12 cellular contexts compared by ENCODE assay signal in genomic region chr7:98119257-98119918, GRCh38. TPM values are rescaled to one million over a fixed set of nuclear protein-coding genes. Genes with fewer than 3 reads are reported as not detected.
DNase-seq lines count a peak whose midpoint lies in the region; ATAC-seq and TF ChIP-seq lines count a peak whose summit lies in the region.
"Had no signal": no experiment of that assay in that cellular context is flagged by ENCODE, and none has a peak within 500 bp of the region (broad histone marks: within the 10 kb centered on the region; RNA-seq: fewer than 3 reads in every experiment).

No MANE protein-coding gene starts in this region.

- peaks cover 0 to 2% of the 10 kb centered on the region in 2 donors for H3K27me3 Mint-ChIP-seq in natural killer cell treated with Interleukin-12 subunit alpha and Interleukin-12 subunit beta and Interleukin-15 and Interleukin-18, amount 100 ng/mL, for 72 hours
- no peaks in the 10 kb centered on the region for H3K27me3 Mint-ChIP-seq in T-cell

- DNase-seq in AG04449 (ENCODE audit: low read depth, low spot score): peak; percentile 37
- DNase-seq in HT1080 (ENCODE audit: low read depth): peak; percentile 68
- DNase-seq in astrocyte of the spinal cord (ENCODE audit: low read depth, low spot score): peak; percentile 69
- DNase-seq in left lung: no peak
- DNase-seq in natural killer cell treated with Interleukin-12 subunit alpha and Interleukin-12 subunit beta and Interleukin-15 and Interleukin-18, amount 100 ng/mL, for 72 hours (ENCODE audit: low spot score): no peak
- DNase-seq in activated CD4-positive, alpha-beta T cell treated with anti-CD3 and anti-CD28 coated beads, Interleukin-2, amount 50 U/mL, for 48 hours: no peak
- no peak for DNase-seq in SK-N-DZ (ENCODE audit: low spot score)
- DNase-seq in T-cell: no peak
- DNase-seq: CD8-positive, alpha-beta T cell; esophagus squamous epithelium; MV-4-11 had no signal

- no peak overlapping the region for H3K27ac Mint-ChIP-seq in natural killer cell treated with Interleukin-12 subunit alpha and Interleukin-12 subunit beta and Interleukin-15 and Interleukin-18, amount 100 ng/mL, for 72 hours
- no peak overlapping the region for H3K27ac Mint-ChIP-seq in T-cell
- H3K27ac Mint-ChIP-seq: CD8-positive, alpha-beta T cell had no signal

- H3K4me1 Mint-ChIP-seq in natural killer cell treated with Interleukin-12 subunit alpha and Interleukin-12 subunit beta and Interleukin-15 and Interleukin-18, amount 100 ng/mL, for 72 hours (ENCODE audit: low read depth in 2 of 2): peaks cover 36 to 40% of the 10 kb centered on the region in 2 donors
- peaks cover 31 to 57% (median 45%) of the 10 kb centered on the region in 3 donors for H3K4me1 Mint-ChIP-seq in T-cell

- H3K27ac ChIP-seq in left lung: peak overlapping the region; percentile 33 to 53
- H3K27ac ChIP-seq: esophagus squamous epithelium had no signal

- H3K9me3 Mint-ChIP-seq in natural killer cell treated with Interleukin-12 subunit alpha and Interleukin-12 subunit beta and Interleukin-15 and Interleukin-18, amount 100 ng/mL, for 72 hours: no peaks in the 10 kb centered on the region
- H3K9me3 Mint-ChIP-seq in T-cell: no peaks in the 10 kb centered on the region
- H3K9me3 Mint-ChIP-seq: CD8-positive, alpha-beta T cell; neural crest cell had no signal

- in situ Hi-C loops in astrocyte of the spinal cord (cut with HindIII; ENCODE audit: low sequenced_read_pairs): no loop called here

- no peak overlapping the region for H3K4me3 Mint-ChIP-seq in natural killer cell treated with Interleukin-12 subunit alpha and Interleukin-12 subunit beta and Interleukin-15 and Interleukin-18, amount 100 ng/mL, for 72 hours
- no peak overlapping the region for H3K4me3 Mint-ChIP-seq in T-cell
- H3K4me3 Mint-ChIP-seq: CD8-positive, alpha-beta T cell; neural crest cell had no signal

- intact Hi-C loops in left lung (cut with DNase I): no loop called here

- H3K4me3 ChIP-seq in AG04449 (ENCODE audit: low read depth, low read length) (no peak overlapping the region), astrocyte of the spinal cord (ENCODE audit: low read depth, low read length) (no peak overlapping the region), left lung (no peak overlapping the region)
- H3K4me3 ChIP-seq: esophagus squamous epithelium had no signal

- H3K27me3 ChIP-seq in left lung: peaks cover 0 to 8% of the 10 kb centered on the region in 2 donors
- H3K27me3 ChIP-seq: esophagus squamous epithelium had no signal

- POLR2A ChIA-PET in AG04449 (lab: Yijun Ruan, JAX) (no interaction called here), T-cell (lab: Charles Lee) (interaction anchor here (0.6 to 1.3 kb wide), 5 partner anchors 9 to 115 kb away, joined by 3 to 8 read pairs (median 4); partner anchors contain the start of gene LMTK2 (in 1 of the 2))

- no peaks in the 10 kb centered on the region for H3K36me3 ChIP-seq in left lung
- H3K36me3 ChIP-seq: esophagus squamous epithelium had no signal

- H3K4me1 ChIP-seq in left lung: peaks cover 4 to 52% of the 10 kb centered on the region in 2 donors

- ATAC-seq in left lung (peak; percentile 73), T-cell (replicated peaks in 1 of 4) (no peak)
- ATAC-seq in natural killer cell treated with Interleukin-12 subunit alpha and Interleukin-12 subunit beta and Interleukin-15 and Interleukin-18, amount 100 ng/mL, for 72 hours: no peak
- ATAC-seq: CD8-positive, alpha-beta T cell had no signal

- TF ChIP-seq CTCF in AG04449 (IDR thresholded peaks at IDR 0.05; ENCODE audit: insufficient read depth, low read length, missing control alignments): no peak
- no peak for TF ChIP-seq CTCF in astrocyte of the spinal cord (IDR thresholded peaks at IDR 0.05; ENCODE audit: low read depth, low read length)
- TF ChIP-seq CTCF in left lung (IDR thresholded peaks at IDR 0.05): no peak

- H3K9me3 ChIP-seq in left lung: no peaks in the 10 kb centered on the region
- H3K9me3 ChIP-seq: esophagus squamous epithelium had no signal

- CTCF ChIA-PET in AG04449 (lab: Yijun Ruan, JAX): interaction anchor here (0.8 to 5.2 kb wide), 11 partner anchors 8 to 98 kb away, joined by 3 to 43 read pairs (median 5); partner anchors contain the start of gene LMTK2
- CTCF ChIA-PET in T-cell (lab: Charles Lee): interaction anchor here in 1 of 2 donors (0.6 to 1.4 kb wide), 2 partner anchors 9 to 408 kb away, joined by 4 to 7 read pairs; no protein-coding TSS in a partner anchor

- no peaks in the 10 kb centered on the region for H3K36me3 Mint-ChIP-seq in natural killer cell treated with Interleukin-12 subunit alpha and Interleukin-12 subunit beta and Interleukin-15 and Interleukin-18, amount 100 ng/mL, for 72 hours
- peaks cover 19% of the 10 kb centered on the region for H3K36me3 Mint-ChIP-seq in T-cell

RNA-seq across cellular contexts. Expression of gene LMTK2, which starts 12.7 kb away (rescaled TPM):
- total RNA-seq in HT1080 (2014; rRNA removed; shearing (Covaris generic)): 7.1 and 8.0 TPM in 2 replicates
- 6.1 and 7.6 TPM in 2 replicates for polyA plus RNA-seq in HT1080 (2015; cell fraction: cytosol; rRNA removed)
- polyA plus RNA-seq in HT1080 (2015; cell fraction: nucleus; rRNA removed): 12.3 and 12.7 TPM in 2 replicates
- total RNA-seq in left lung: 10 to 100 TPM; 25.5 to 28.2 TPM
- total RNA-seq in natural killer cell treated with Interleukin-12 subunit alpha and Interleukin-12 subunit beta and Interleukin-15 and Interleukin-18, amount 100 ng/mL, for 72 hours: 10 to 100 TPM; 26.7 to 31.0 TPM
- 8.2 and 9.1 TPM in 2 replicates for polyA plus RNA-seq in SK-N-DZ (2014; cell fraction: cytosol; rRNA removed)
- 6.6 and 9.7 TPM in 2 replicates for polyA plus RNA-seq in SK-N-DZ (2014; cell fraction: nucleus; rRNA removed)
- 10 to 100 TPM; 15.4 to 26.8 (median 23.4) TPM for total RNA-seq in T-cell

Comparison
In these comparisons a context has a peak if more than half of its experiments do, and no peak if none do; other contexts are left out.
1. DNase-seq: peak in AG04449 (single experiment), HT1080 (single experiment) and astrocyte of the spinal cord (single experiment); none in left lung (0 of 2), natural killer cell treated with Interleukin-12 subunit alpha and Interleukin-12 subunit beta and Interleukin-15 and Interleukin-18, amount 100 ng/mL, for 72 hours (single experiment), activated CD4-positive, alpha-beta T cell treated with anti-CD3 and anti-CD28 coated beads, Interleukin-2, amount 50 U/mL, for 48 hours (0 of 2), SK-N-DZ (single experiment) and T-cell (0 of 34).